Comparison of ENCODE assay signal across 8 cellular contexts in genomic region chr2:60756097-60757087, GRCh38. TPM values are rescaled to one million over a fixed set of nuclear protein-coding genes. Genes with fewer than 3 reads are reported as not detected.
DNase-seq lines count a peak whose midpoint lies in the region; ATAC-seq and TF ChIP-seq lines count a peak whose summit lies in the region.

PAPOLG (plus strand) TSS chr2:60756268; CDS start chr2:60756479, 211 bp downstream.

- H3K27ac ChIP-seq in AG04450 (ENCODE audit: low read depth, low read length) (peak within 1 kb of the TSS; percentile 70), caudate nucleus (ENCODE audit: low read depth, low read length) (peak within 1 kb of the TSS; percentile 84)

- H3K9me3 ChIP-seq in AG04450 (ENCODE audit: control insufficient read depth, insufficient read depth, low read length), result no peaks in the 10 kb centered on the region; the same call in 1 of the 2 replicates

- H3K27me3 ChIP-seq in AG04450 (ENCODE audit: control insufficient read depth, insufficient read depth, low read length), result no peaks in the 10 kb centered on the region

- H3K27ac Mint-ChIP-seq in WTC11, result peak within 1 kb of the TSS; percentile 100

- peak within 1 kb of the TSS; percentile 95 for H3K4me3 ChIP-seq in AG04450 (ENCODE audit: low read depth, low read length)

- peaks cover 20% of the 10 kb centered on the region for H3K4me1 Mint-ChIP-seq in WTC11

- POLR2A ChIA-PET in AG04450 (lab: Yijun Ruan, JAX), result interaction anchor here (0.5 to 1.0 kb wide), 7 partner anchors 50 to 424 kb away, joined by 3 to 11 read pairs (median 3); partner anchors contain the start of gene BCL11A
- POLR2A ChIA-PET in WTC11 (lab: Charles Lee), result interaction anchor here (0.6 to 1.1 kb wide), 4 partner anchors 30 to 126 kb away, joined by 3 to 6 read pairs (median 3); partner anchors contain the start of gene REL

- CTCF ChIA-PET in AG04450 (lab: Charles Lee), result interaction anchor here (0.6 to 1.1 kb wide), 6 partner anchors 46 to 243 kb away, joined by 3 to 5 read pairs (median 3); no protein-coding TSS in a partner anchor
- CTCF ChIA-PET in WTC11 (lab: Charles Lee), result interaction anchor here (0.6 to 2.0 kb wide), 5 partner anchors 8 to 243 kb away, joined by 3 to 17 read pairs (median 5); no protein-coding TSS in a partner anchor

- peak; percentile 100 for ATAC-seq in GM18909 (IDR thresholded peaks at IDR 0.05; ENCODE audit: poor library complexity, unreplicated experiment)
- ATAC-seq in HG03175 (IDR thresholded peaks at IDR 0.05; ENCODE audit: unreplicated experiment), result peak; percentile 98
- ATAC-seq in WTC11, result peak; percentile 97

- no peaks in the 10 kb centered on the region for H3K27me3 Mint-ChIP-seq in WTC11 (ENCODE audit: low read depth)

- DNase-seq in AG04450 (ENCODE audit: low read depth, low spot score) (peak; percentile 74), NCI-H226 (peak; percentile 85), WTC11 (ENCODE audit: low spot score) (peak; percentile 99), caudate nucleus (lab: John Stamatoyannopoulos, UW) (peak; percentile 14 to 96 (median 87)), inferior parietal cortex (ENCODE audit: extremely low spot score) (peak; percentile 92)
- DNase-seq in stimulated activated CD4-positive, alpha-beta T cell treated with anti-CD3 and anti-CD28 coated beads, Interleukin-12 subunit alpha, Interleukin-12 subunit beta, amount 100 ng/mL, for 24 hours (ENCODE audit: low read depth in 2 of 2), result peak; percentile 92 to 99

- peaks cover 20% of the 10 kb centered on the region for H3K36me3 Mint-ChIP-seq in WTC11

- no peaks in the 10 kb centered on the region for H3K9me3 Mint-ChIP-seq in WTC11

- no peak for TF ChIP-seq CTCF in AG04450 (IDR thresholded peaks at IDR 0.05; ENCODE audit: low read depth, low read length)
- TF ChIP-seq CTCF in WTC11 (IDR thresholded peaks at IDR 0.05), result no peak

- H3K4me3 Mint-ChIP-seq in WTC11, result peak within 1 kb of the TSS; percentile 100

TF ChIP-seq in WTC11, 78 proteins besides CTCF, POLR2A, EP300 and RAD21:
- no peak for TF ChIP-seq ATF2 (CRISPR knock-in tag; IDR thresholded peaks at IDR 0.05; ENCODE audit: borderline replicate concordance, low read depth)
- TF ChIP-seq RELA (CRISPR knock-in tag; IDR thresholded peaks at IDR 0.05; ENCODE audit: borderline replicate concordance), result no peak
- peak; percentile 65 for TF ChIP-seq SP1 (CRISPR knock-in tag; conservative IDR thresholded peaks at IDR 0.05)
- no peak for TF ChIP-seq NFYB (CRISPR knock-in tag; conservative IDR thresholded peaks at IDR 0.05; ENCODE audit: low read depth)
- 0 out of 2 replicates have a peak, but pooled peaks have one; percentile 56 for TF ChIP-seq MAX (CRISPR knock-in tag; IDR thresholded peaks at IDR 0.05)
- TF ChIP-seq FOXP4 (CRISPR knock-in tag; IDR thresholded peaks at IDR 0.05), result no peak
- TF ChIP-seq ZNF425 (CRISPR knock-in tag; conservative IDR thresholded peaks at IDR 0.05), result no peak
- 0 out of 2 replicates have a peak, but pooled peaks have one; percentile 29 for TF ChIP-seq PRDM15 (CRISPR knock-in tag; IDR thresholded peaks at IDR 0.05)
- TF ChIP-seq PREB (CRISPR knock-in tag; IDR thresholded peaks at IDR 0.05; ENCODE audit: borderline replicate concordance), result no peak; the same call in 1 of the 2 replicates

RNA-seq across cellular contexts. Expression of gene PAPOLG, which starts in this region (rescaled TPM):
- polyA plus RNA-seq in AG04450 (2011; rRNA removed), result 10.3 and 15.3 TPM in 2 replicates
- 12.3 and 16.1 TPM in 2 replicates for polyA minus RNA-seq in AG04450 (2011; rRNA and poly(A)+ RNA removed)
- 19.8 to 22.5 TPM (median 21.5 TPM) in 3 replicates for total RNA-seq in WTC11 (2021)

Comparison
In these comparisons a context has a peak if more than half of its experiments do, and no peak if none do; other contexts are left out.
1. Peak in every context shown above with its lines: DNase-seq, ATAC-seq, H3K4me3 ChIP-seq and H3K27ac ChIP-seq.